3 cellular contexts compared by ENCODE assay signal in the genomic region with DNA sequence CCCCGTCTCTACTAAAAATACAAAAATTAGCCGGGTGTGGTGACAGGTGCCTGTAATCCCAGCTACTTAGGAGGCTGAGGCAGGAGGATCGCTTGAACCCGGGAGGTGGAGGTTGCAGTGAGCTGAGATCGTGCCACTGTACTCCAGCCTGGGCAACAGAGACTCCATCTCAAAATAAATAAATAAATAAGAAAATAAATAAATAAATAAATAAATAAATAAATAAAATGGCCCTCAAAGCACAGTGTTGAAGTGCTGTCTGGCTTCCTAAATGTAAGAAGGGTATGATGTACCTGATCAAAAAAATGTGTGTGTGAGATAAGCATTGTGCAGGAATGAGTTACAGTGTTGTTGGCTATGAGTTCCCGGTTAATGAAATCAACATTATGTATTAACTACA. TPM values are rescaled to one million over a fixed set of nuclear protein-coding genes. Genes with fewer than 3 reads are reported as not detected.
"Had no signal": no experiment of that assay in that cellular context is flagged by ENCODE, and none has a peak within 500 bp of the region (broad histone marks: within the 10 kb centered on the region; RNA-seq: fewer than 3 reads in every experiment).

No MANE protein-coding gene starts in this region.

RNA-seq across cellular contexts. Expression of a gene that starts 56.9 kb away (rescaled TPM):
- total RNA-seq: PC-3, Peyer's patch, Right ventricle myocardium superior had no signal
